In the genomic region with DNA sequence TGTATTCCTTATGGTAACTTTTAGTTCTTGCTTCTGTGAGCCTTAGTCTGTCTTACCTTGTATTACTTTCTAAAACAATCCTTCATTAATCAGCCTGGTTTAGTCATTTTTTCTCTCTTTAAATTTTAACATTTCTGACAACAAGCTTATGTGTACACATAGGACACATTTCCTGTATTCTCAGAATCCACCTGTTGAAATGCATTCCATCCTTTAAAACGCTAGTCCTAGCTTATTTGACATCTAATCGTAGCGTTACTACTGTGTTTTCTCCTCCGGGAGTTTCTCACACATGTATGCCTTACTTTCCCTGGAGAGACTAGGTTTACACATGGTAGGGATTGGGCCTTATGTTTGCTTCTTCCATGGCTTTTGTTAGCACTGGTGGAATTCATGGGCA, we compare ENCODE assay signal across 3 cellular contexts.
A peak's percentile ranks its signal among the peaks of the same experiment; 100 is the strongest.
TF ChIP-seq lines count a peak whose summit lies in the region.

No MANE protein-coding gene starts in this region.

TF ChIP-seq in SK-N-SH, 30 proteins besides CTCF, POLR2A, EP300 and RAD21 (continued from another document):
- no peak for TF ChIP-seq USF1 (IDR thresholded peaks at IDR 0.05; ENCODE audit: borderline replicate concordance, low read depth)
- TF ChIP-seq IRF3 (IDR thresholded peaks at IDR 0.05; ENCODE audit: low read depth, low read length): no peak
- no peak for TF ChIP-seq TCF12 (IDR thresholded peaks at IDR 0.05)
TF ChIP-seq in SK-N-SH: peak in this region for 0.

TF ChIP-seq in SK-N-SH treated with all-trans-retinoic acid at 6 μM for 48 hours, 23 proteins besides CTCF, POLR2A, EP300 and RAD21 (continued from another document):
- TF ChIP-seq ZNF8 (CRISPR knock-in tag; IDR thresholded peaks at IDR 0.05): no peak

TF ChIP-seq in K562, 482 proteins besides CTCF, POLR2A, EP300 and RAD21 (continued from another document):
- TF ChIP-seq NFIX (CRISPR knock-in tag; IDR thresholded peaks at IDR 0.05; ENCODE audit: low read depth) (no peak), MNT (conservative IDR thresholded peaks at IDR 0.05) (0 out of 4 replicates have a peak, but pooled peaks of 1 of the 2 experiments have one; percentile 11), GTF2B (IDR thresholded peaks at IDR 0.05; ENCODE audit: extremely low read depth, insufficient read length) (no peak), TBL1XR1 (IDR thresholded peaks at IDR 0.05; ENCODE audit: low read length in 2 of 2) (no peak), RBFOX2 (IDR thresholded peaks at IDR 0.05; ENCODE audit: low read depth, low read length) (peak; percentile 12; the same call in 1 of the 2 replicates), ETV6 (IDR thresholded peaks at IDR 0.05; ENCODE audit: borderline replicate concordance in 1 of 2, low read depth in 2 of 2, low read length in 1 of 2) (no peak), ETV6 (CRISPR knock-in tag; IDR thresholded peaks at IDR 0.05; ENCODE audit: borderline replicate concordance) (no peak)
